20 cellular contexts compared by ENCODE assay signal in genomic region chr19:34436716-34437115, GRCh38. TPM values are rescaled to one million over a fixed set of nuclear protein-coding genes. Genes with fewer than 3 reads are reported as not detected.
DNase-seq lines count a peak whose midpoint lies in the region; ATAC-seq and TF ChIP-seq lines count a peak whose summit lies in the region.
"Had no signal": no experiment of that assay in that cellular context is flagged by ENCODE, and none has a peak within 500 bp of the region (broad histone marks: within the 10 kb centered on the region; RNA-seq: fewer than 3 reads in every experiment).

No MANE protein-coding gene starts in this region.

- H3K9ac ChIP-seq in Karpas-422 (ENCODE audit: low read length), result no peak overlapping the region
- H3K9ac ChIP-seq: BLaER1, GM23248 had no signal

- H3K27me3 ChIP-seq in Karpas-422 (ENCODE audit: low read length), result no peaks in the 10 kb centered on the region
- H3K27me3 ChIP-seq: BLaER1 had no signal

- CTCF ChIA-PET in HEK293 (lab: Yijun Ruan, JAX), result no interaction called here

- POLR2A ChIA-PET in HEK293 (lab: Yijun Ruan, JAX), result interaction anchor here (2.8 kb wide), 1 partner anchor 9 kb away, joined by 12 read pairs; the partner anchor contains the start of gene UBA2

- H2AFZ ChIP-seq in Karpas-422 (ENCODE audit: low read length), result no peak overlapping the region
- H2AFZ ChIP-seq: GM23248 had no signal

- no peak overlapping the region for H3K4me2 ChIP-seq in Karpas-422 (ENCODE audit: low read depth, low read length, poor library complexity, severe bottlenecking)
- H3K4me2 ChIP-seq: BLaER1 had no signal

- no peak for TF ChIP-seq CTCF in HEK293 (tag by site-specific recombination; IDR thresholded peaks at IDR 0.05)
- no peak for TF ChIP-seq CTCF in cardiac fibroblast (IDR thresholded peaks at IDR 0.05; ENCODE audit: low read depth, low read length)
- no peak for TF ChIP-seq CTCF in fibroblast of pulmonary artery (IDR thresholded peaks at IDR 0.05; ENCODE audit: low read length, missing control alignments)

- DNase-seq in cardiac fibroblast (ENCODE audit: low read depth in 2 of 2) (peak; percentile 56 to 63), fibroblast of pulmonary artery (ENCODE audit: low read depth) (peak; percentile 47), pulmonary artery endothelial cell (ENCODE audit: low read depth, low spot score) (peak; percentile 71), Karpas-422 (no peak)
- DNase-seq in activated T-cell treated with anti-CD3 and anti-CD28 coated beads, Interleukin-2, amount 50 U/mL, for 1 hour, result no peak
- DNase-seq: CD4-positive, alpha-beta memory T cell; GM23248; KBM-7; NCI-H1105 treated with DMSO at 0.1 percent for 48 hours; NCI-H1694 treated with DMSO at 0.1 percent for 48 hours; NCI-H2227 treated with DMSO at 0.1 percent for 48 hours; NCI-H510A treated with DMSO at 0.1 percent for 48 hours; NCI-H82; OCI-M1; Right ventricle myocardium superior had no signal

- ATAC-seq in HG03442 (IDR thresholded peaks at IDR 0.05; ENCODE audit: unreplicated experiment), result no peak
- ATAC-seq: HepG2 had no signal

- peaks cover 40% of the 10 kb centered on the region for H4K20me1 ChIP-seq in Karpas-422 (ENCODE audit: insufficient read depth, low read depth, low read length)

- H3K36me3 ChIP-seq in HEK293 (ENCODE audit: control insufficient read depth in 2 of 2, insufficient read depth in 1 of 2, low read length in 2 of 2) (peaks cover 96 to 100% of the 10 kb centered on the region in 2 experiments), Karpas-422 (ENCODE audit: insufficient read depth, low read length) (peaks cover 75% of the 10 kb centered on the region)

- H3K27ac ChIP-seq in HEK293 (ENCODE audit: extremely low read depth, low read depth, low read length) (peak overlapping the region; percentile 41; the same call in 1 of the 2 replicates), Karpas-422 (ENCODE audit: low read length) (no peak overlapping the region)
- H3K27ac ChIP-seq: BLaER1, GM23248 had no signal

- H3K79me2 ChIP-seq in Karpas-422 (ENCODE audit: low read length), result peaks cover 93% of the 10 kb centered on the region

- H3K9me3 ChIP-seq in HEK293 (ENCODE audit: control insufficient read depth, insufficient read depth, low read depth, low read length), result peaks cover 2% of the 10 kb centered on the region; the same call in 1 of the 2 replicates
- no peaks in the 10 kb centered on the region for H3K9me3 ChIP-seq in Karpas-422 (ENCODE audit: low read length)
- H3K9me3 ChIP-seq: BLaER1, HAP-1 had no signal

- no peaks in the 10 kb centered on the region for H3K9me2 ChIP-seq in Karpas-422 (replicated peaks; ENCODE audit: insufficient read depth, low read length)

- H3K4me3 ChIP-seq in HEK293 (ENCODE audit: low read depth, low read length) (no peak overlapping the region), cardiac fibroblast (replicated peaks in 1 of 2; ENCODE audit: low read depth in 2 of 2, low read length in 2 of 2) (no peak overlapping the region), fibroblast of pulmonary artery (replicated peaks; ENCODE audit: low read depth, low read length) (no peak overlapping the region), Karpas-422 (ENCODE audit: low read length) (no peak overlapping the region)
- H3K4me3 ChIP-seq: BLaER1, GM23248, HAP-1 had no signal

- peaks cover 11% of the 10 kb centered on the region; the same call in 1 of the 2 replicates for H3K4me1 ChIP-seq in HEK293 (ENCODE audit: control insufficient read depth, insufficient read depth, low read length)
- H3K4me1 ChIP-seq in Karpas-422 (ENCODE audit: low read length), result no peaks in the 10 kb centered on the region
- H3K4me1 ChIP-seq: HAP-1 had no signal

TF ChIP-seq in HEK293, 187 proteins besides CTCF, POLR2A, EP300 and RAD21 (continues in another document):
- no peak for TF ChIP-seq ZNF335 (tag by site-specific recombination; conservative IDR thresholded peaks at IDR 0.05)
- no peak for TF ChIP-seq ZNF843 (tag by site-specific recombination; IDR thresholded peaks at IDR 0.05)
- TF ChIP-seq GLI4 (tag by site-specific recombination; IDR thresholded peaks at IDR 0.05), result no peak
- TF ChIP-seq TCF7L2 (IDR thresholded peaks at IDR 0.05; ENCODE audit: borderline replicate concordance, low read depth, low read length), result no peak
- no peak for TF ChIP-seq ZNF654 (tag by site-specific recombination; IDR thresholded peaks at IDR 0.05; ENCODE audit: low read depth)
- TF ChIP-seq ZFHX2 (tag by site-specific recombination; conservative IDR thresholded peaks at IDR 0.05), result no peak
- TF ChIP-seq, protein P1, sequence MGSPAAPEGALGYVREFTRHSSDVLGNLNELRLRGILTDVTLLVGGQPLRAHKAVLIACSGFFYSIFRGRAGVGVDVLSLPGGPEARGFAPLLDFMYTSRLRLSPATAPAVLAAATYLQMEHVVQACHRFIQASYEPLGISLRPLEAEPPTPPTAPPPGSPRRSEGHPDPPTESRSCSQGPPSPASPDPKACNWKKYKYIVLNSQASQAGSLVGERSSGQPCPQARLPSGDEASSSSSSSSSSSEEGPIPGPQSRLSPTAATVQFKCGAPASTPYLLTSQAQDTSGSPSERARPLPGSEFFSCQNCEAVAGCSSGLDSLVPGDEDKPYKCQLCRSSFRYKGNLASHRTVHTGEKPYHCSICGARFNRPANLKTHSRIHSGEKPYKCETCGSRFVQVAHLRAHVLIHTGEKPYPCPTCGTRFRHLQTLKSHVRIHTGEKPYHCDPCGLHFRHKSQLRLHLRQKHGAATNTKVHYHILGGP (tag by site-specific recombination; IDR thresholded peaks at IDR 0.05), result no peak
- TF ChIP-seq ZNF600 (tag by site-specific recombination; IDR thresholded peaks at IDR 0.05), result no peak
- TF ChIP-seq ZBTB21 (tag by site-specific recombination; IDR thresholded peaks at IDR 0.05), result no peak
- TF ChIP-seq SP7 (tag by site-specific recombination; IDR thresholded peaks at IDR 0.05), result no peak
- no peak for TF ChIP-seq PATZ1 (tag by site-specific recombination; IDR thresholded peaks at IDR 0.05)
- TF ChIP-seq, protein P2, sequence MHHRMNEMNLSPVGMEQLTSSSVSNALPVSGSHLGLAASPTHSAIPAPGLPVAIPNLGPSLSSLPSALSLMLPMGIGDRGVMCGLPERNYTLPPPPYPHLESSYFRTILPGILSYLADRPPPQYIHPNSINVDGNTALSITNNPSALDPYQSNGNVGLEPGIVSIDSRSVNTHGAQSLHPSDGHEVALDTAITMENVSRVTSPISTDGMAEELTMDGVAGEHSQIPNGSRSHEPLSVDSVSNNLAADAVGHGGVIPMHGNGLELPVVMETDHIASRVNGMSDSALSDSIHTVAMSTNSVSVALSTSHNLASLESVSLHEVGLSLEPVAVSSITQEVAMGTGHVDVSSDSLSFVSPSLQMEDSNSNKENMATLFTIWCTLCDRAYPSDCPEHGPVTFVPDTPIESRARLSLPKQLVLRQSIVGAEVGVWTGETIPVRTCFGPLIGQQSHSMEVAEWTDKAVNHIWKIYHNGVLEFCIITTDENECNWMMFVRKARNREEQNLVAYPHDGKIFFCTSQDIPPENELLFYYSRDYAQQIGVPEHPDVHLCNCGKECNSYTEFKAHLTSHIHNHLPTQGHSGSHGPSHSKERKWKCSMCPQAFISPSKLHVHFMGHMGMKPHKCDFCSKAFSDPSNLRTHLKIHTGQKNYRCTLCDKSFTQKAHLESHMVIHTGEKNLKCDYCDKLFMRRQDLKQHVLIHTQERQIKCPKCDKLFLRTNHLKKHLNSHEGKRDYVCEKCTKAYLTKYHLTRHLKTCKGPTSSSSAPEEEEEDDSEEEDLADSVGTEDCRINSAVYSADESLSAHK (tag by site-specific recombination; IDR thresholded peaks at IDR 0.05), result no peak
- TF ChIP-seq, protein P3, sequence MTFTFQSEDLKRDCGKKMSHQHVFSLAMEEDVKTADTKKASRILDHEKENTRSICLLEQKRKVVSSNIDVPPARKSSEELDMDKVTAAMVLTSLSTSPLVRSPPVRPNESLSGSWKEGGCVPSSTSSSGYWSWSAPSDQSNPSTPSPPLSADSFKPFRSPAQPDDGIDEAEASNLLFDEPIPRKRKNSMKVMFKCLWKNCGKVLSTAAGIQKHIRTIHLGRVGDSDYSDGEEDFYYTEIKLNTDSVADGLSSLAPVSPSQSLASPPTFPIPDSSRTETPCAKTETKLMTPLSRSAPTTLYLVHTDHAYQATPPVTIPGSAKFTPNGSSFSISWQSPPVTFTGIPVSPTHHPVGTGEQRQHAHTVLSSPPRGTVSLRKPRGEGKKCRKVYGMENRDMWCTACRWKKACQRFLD (tag by site-specific recombination; IDR thresholded peaks at IDR 0.05), result no peak
- TF ChIP-seq ZNF510 (tag by site-specific recombination; IDR thresholded peaks at IDR 0.05; ENCODE audit: insufficient replicate concordance), result no peak

RNA-seq across cellular contexts. Expression of gene UBA2, which starts 8.5 kb away (rescaled TPM):
- 104 and 193 TPM in 2 replicates for total RNA-seq in pulmonary artery endothelial cell
- 190 and 313 TPM in 2 replicates for total RNA-seq in Karpas-422 (2014; rRNA removed; shearing (Covaris generic); ENCODE audit: low replicate concordance)

RNA-seq across cellular contexts. Expression of gene PDCD2L, which starts 32.5 kb away (rescaled TPM):
- 19.7 and 20.6 TPM in 2 replicates for total RNA-seq in pulmonary artery endothelial cell
- 38.1 and 38.7 TPM in 2 replicates for total RNA-seq in Karpas-422 (2014; rRNA removed; shearing (Covaris generic); ENCODE audit: low replicate concordance)

RNA-seq across cellular contexts. Expression of gene WTIP, which starts 44.8 kb away (rescaled TPM):
- total RNA-seq in pulmonary artery endothelial cell, result 33.0 and 40.7 TPM in 2 replicates
- 0.72 and 1.1 TPM in 2 replicates for total RNA-seq in Karpas-422 (2014; rRNA removed; shearing (Covaris generic); ENCODE audit: low replicate concordance)

Comparison
In these comparisons a context has a peak if more than half of its experiments do, and no peak if none do; other contexts are left out.
1. DNase-seq: peak in cardiac fibroblast (2 of 2), fibroblast of pulmonary artery (single experiment) and pulmonary artery endothelial cell (single experiment); none in Karpas-422 (single experiment) and activated T-cell treated with anti-CD3 and anti-CD28 coated beads, Interleukin-2, amount 50 U/mL, for 1 hour (single experiment).
2. RNA of gene WTIP, which starts 44.8 kb away (total RNA-seq): 33.0 to 40.7 TPM in pulmonary artery endothelial cell; 0.72 to 1.1 TPM in Karpas-422; every median in the first group is over 10 times any median in the second.